In the genomic region with DNA sequence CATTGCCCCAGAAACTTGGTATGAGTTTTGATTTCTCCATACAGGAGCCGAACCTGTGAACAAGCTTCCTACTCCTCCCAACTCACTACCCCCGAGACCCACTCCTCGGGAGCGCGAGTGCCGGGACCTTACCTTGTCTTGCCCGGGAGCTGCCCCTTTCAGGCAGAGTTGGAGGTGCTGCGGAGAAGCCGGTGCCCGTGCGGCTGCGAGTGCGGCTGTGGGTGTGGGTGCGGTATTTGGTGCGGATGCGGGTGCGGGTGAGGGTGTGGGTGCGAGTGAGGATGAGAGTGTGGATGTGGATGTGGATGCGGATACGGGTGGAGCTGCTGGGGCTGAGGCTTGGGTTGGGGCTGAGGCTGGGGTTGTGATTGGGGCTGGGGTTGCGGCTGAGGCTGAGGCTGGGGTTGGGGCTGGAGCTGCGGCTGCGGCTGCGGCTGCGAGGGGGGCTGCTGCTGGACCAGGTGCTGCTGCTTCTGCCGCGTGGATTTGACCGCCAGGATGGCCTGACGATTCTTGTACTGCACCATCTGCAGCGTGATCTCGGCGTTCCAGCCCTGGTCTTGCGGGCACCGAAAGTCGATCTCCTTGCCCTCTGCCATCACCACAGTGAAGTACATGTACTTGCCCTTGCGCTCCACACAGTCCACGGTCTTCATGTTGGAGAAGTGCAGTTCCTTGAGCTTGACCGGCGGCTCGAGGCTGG, we compare ENCODE assay signal across 8 cellular contexts. TPM values are rescaled to one million over a fixed set of nuclear protein-coding genes. Genes with fewer than 3 reads are reported as not detected.
DNase-seq lines count a peak whose midpoint lies in the region; ATAC-seq and TF ChIP-seq lines count a peak whose summit lies in the region.

No MANE protein-coding gene starts in this region.

- H3K4me2 ChIP-seq in BLaER1 treated with 17β-estradiol and CSF1 and Interleukin-3, amounts not matched to agents 10 nM and 100 nM: peak overlapping the region; percentile 90 to 100 (median 98)

- TF ChIP-seq CTCF in right atrium auricular region (IDR thresholded peaks at IDR 0.05) (no peak), retinal pigment epithelial cell (conservative IDR thresholded peaks at IDR 0.05; ENCODE audit: low read depth, low read length) (no peak)

- peaks cover 19 to 33% (median 28%) of the 10 kb centered on the region in 10 experiments for H3K4me1 ChIP-seq in BLaER1 treated with 17β-estradiol and CSF1 and Interleukin-3, amounts not matched to agents 10 nM and 100 nM
- H3K4me1 ChIP-seq in SJCRH30 (peaks cover 5% of the 10 kb centered on the region), adipocyte (ENCODE audit: control insufficient read depth, insufficient read depth, low read length) (peaks cover 33% of the 10 kb centered on the region), right atrium auricular region (peaks cover 0 to 21% of the 10 kb centered on the region in 2 donors)

- peak in 1 of 2 experiments; percentile 68 for DNase-seq in SJCRH30
- DNase-seq in adipocyte (ENCODE audit: low read depth): peak; percentile 55
- DNase-seq in right atrium auricular region (ENCODE audit: low spot score): no peak
- no peak for DNase-seq in retinal pigment epithelial cell (ENCODE audit: low read depth)
- DNase-seq in kidney glomerular epithelial cell (lab: John Stamatoyannopoulos, UW): no peak
- DNase-seq in midbrain (lab: John Stamatoyannopoulos, UW): no peak

- no peaks in the 10 kb centered on the region for H3K9me3 ChIP-seq in BLaER1 treated with 17β-estradiol and CSF1 and Interleukin-3, amounts not matched to agents 10 nM and 100 nM (replicated peaks in 1 of 11)
- no peaks in the 10 kb centered on the region for H3K9me3 ChIP-seq in SJCRH30 (replicated peaks)
- no peaks in the 10 kb centered on the region for H3K9me3 ChIP-seq in adipocyte (ENCODE audit: control insufficient read depth, low read length)
- no peaks in the 10 kb centered on the region for H3K9me3 ChIP-seq in right atrium auricular region

- ATAC-seq in HG02870 (IDR thresholded peaks at IDR 0.05; ENCODE audit: unreplicated experiment): peak; percentile 0

- peak overlapping the region; percentile 79 to 93 (median 88) for H3K9ac ChIP-seq in BLaER1 treated with 17β-estradiol and CSF1 and Interleukin-3, amounts not matched to agents 10 nM and 100 nM
- H3K9ac ChIP-seq in adipocyte (ENCODE audit: low read length): peak overlapping the region; percentile 96

- H3K4me3 ChIP-seq in BLaER1 treated with 17β-estradiol and CSF1 and Interleukin-3, amounts not matched to agents 10 nM and 100 nM: peak overlapping the region; percentile 68 to 80 (median 72)
- peak overlapping the region; percentile 75 for H3K4me3 ChIP-seq in SJCRH30
- H3K4me3 ChIP-seq in adipocyte (ENCODE audit: low read length): peak overlapping the region; percentile 95
- H3K4me3 ChIP-seq in right atrium auricular region: peak overlapping the region; percentile 81 to 88
- H3K4me3 ChIP-seq in retinal pigment epithelial cell (ENCODE audit: low read length): peak overlapping the region; percentile 99

- no peaks in the 10 kb centered on the region for H3K36me3 ChIP-seq in BLaER1 treated with 17β-estradiol and CSF1 and Interleukin-3, amounts not matched to agents 10 nM and 100 nM
- H3K36me3 ChIP-seq in SJCRH30 (no peaks in the 10 kb centered on the region; the same call in none of the 2 replicates), adipocyte (ENCODE audit: control insufficient read depth, insufficient read depth, low read length, severe bottlenecking) (no peaks in the 10 kb centered on the region), right atrium auricular region (no peaks in the 10 kb centered on the region)

- H4K20me1 ChIP-seq in BLaER1 treated with 17β-estradiol and CSF1 and Interleukin-3, amounts not matched to agents 10 nM and 100 nM: peaks cover 0 to 27% (median 15%) of the 10 kb centered on the region in 11 experiments; a peak in 12 of 22 replicates

- H3K27me3 ChIP-seq in BLaER1 treated with 17β-estradiol and CSF1 and Interleukin-3, amounts not matched to agents 10 nM and 100 nM: peaks cover 28 to 39% (median 31%) of the 10 kb centered on the region in 11 experiments
- H3K27me3 ChIP-seq in SJCRH30: no peaks in the 10 kb centered on the region
- H3K27me3 ChIP-seq in adipocyte (replicated peaks; ENCODE audit: control insufficient read depth, insufficient read depth, low read length): no peaks in the 10 kb centered on the region
- no peaks in the 10 kb centered on the region for H3K27me3 ChIP-seq in right atrium auricular region

- peak overlapping the region in 10 of 11 experiments; percentile 81 to 93 (median 87); a peak in 16 of 22 replicates for H3K27ac ChIP-seq in BLaER1 treated with 17β-estradiol and CSF1 and Interleukin-3, amounts not matched to agents 10 nM and 100 nM
- H3K27ac ChIP-seq in SJCRH30 (peak overlapping the region; percentile 87), right atrium auricular region (peak overlapping the region; percentile 93 to 97)

RNA-seq across cellular contexts. Expression of a gene that starts 1.0 kb away (rescaled TPM):
- total RNA-seq in SJCRH30 (2014; rRNA removed; shearing (Covaris generic)): 12.9 and 13.5 TPM in 2 replicates
- 10 to 100 TPM in 1 of 2 donors, 1 to 10 TPM in 1; 6.7 to 22.2 TPM for total RNA-seq in right atrium auricular region

RNA-seq across cellular contexts. Expression of a gene that starts 54.0 kb away (rescaled TPM):
- 791 and 902 TPM in 2 replicates for total RNA-seq in SJCRH30 (2014; rRNA removed; shearing (Covaris generic))
- total RNA-seq in right atrium auricular region: 100 to 1,000 TPM; 255 to 332 TPM
